In the genomic region with DNA sequence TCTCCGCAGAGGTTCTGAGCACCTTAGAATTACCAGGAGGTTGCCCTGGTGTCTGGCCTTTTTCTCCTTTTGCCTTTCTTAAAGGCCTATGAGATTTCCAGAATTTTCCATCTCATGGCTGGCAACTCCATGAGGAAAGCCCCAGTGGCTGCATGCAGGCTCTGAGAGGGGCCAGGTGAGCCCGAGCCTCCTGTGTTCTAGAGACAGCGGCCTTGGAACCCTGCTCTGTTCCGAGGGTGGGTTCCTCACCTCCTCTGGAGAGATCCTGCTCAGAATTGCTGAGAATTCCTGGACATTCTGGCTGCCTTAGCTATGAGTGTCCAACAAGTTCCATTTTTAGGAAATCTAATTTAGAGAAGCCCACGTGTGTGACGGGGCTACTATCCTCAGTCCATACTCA, we compare ENCODE assay signal across 1 cellular context.
TF ChIP-seq lines count a peak whose summit lies in the region.

No MANE protein-coding gene starts in this region.

TF ChIP-seq in WTC11, 78 proteins besides CTCF, POLR2A, EP300 and RAD21 (continued from another document):
- TF ChIP-seq ELF4 (CRISPR knock-in tag; IDR thresholded peaks at IDR 0.05; ENCODE audit: low read depth) (no peak), ZNF138 (CRISPR knock-in tag; conservative IDR thresholded peaks at IDR 0.05) (no peak), TEAD4 (CRISPR knock-in tag; IDR thresholded peaks at IDR 0.05) (no peak), KAT7 (CRISPR knock-in tag; IDR thresholded peaks at IDR 0.05; ENCODE audit: borderline replicate concordance) (no peak), RELA (CRISPR knock-in tag; IDR thresholded peaks at IDR 0.05; ENCODE audit: borderline replicate concordance) (no peak), JAZF1 (CRISPR knock-in tag; IDR thresholded peaks at IDR 0.05) (no peak), ZNF396 (CRISPR knock-in tag; IDR thresholded peaks at IDR 0.05; ENCODE audit: borderline replicate concordance) (no peak)
TF ChIP-seq in WTC11: peak in this region for 0.
